Comparison of ENCODE assay signal across 25 cellular contexts in the genomic region with DNA sequence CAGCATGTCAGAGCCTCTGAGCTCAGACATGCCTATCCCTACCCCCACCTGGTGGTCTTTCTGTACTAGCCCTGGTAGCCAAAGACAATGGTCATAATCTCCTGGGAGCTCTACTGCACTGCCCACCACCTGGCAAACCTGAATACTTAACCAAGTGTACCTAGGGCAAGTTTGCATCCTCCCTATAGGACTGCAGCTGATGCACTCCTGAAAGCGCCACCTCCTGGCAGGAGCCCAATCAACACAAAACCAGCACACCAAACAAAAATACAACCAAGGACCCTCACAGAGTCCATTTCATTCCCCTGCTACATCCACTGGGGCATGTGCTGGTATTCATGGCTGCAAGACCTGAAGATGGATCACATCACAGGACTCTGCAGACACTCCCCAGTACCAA. TPM values are rescaled to one million over a fixed set of nuclear protein-coding genes. Genes with fewer than 3 reads are reported as not detected.
DNase-seq lines count a peak whose midpoint lies in the region; TF ChIP-seq lines count a peak whose summit lies in the region.
"Had no signal": no experiment of that assay in that cellular context is flagged by ENCODE, and none has a peak within 500 bp of the region (broad histone marks: within the 10 kb centered on the region; RNA-seq: fewer than 3 reads in every experiment).

No MANE protein-coding gene starts in this region.

- H3K9ac ChIP-seq in endodermal cell (ENCODE audit: extremely low read depth, low read length, poor library complexity, severe bottlenecking) = no peak overlapping the region

- H3K27ac Mint-ChIP-seq in endodermal cell = no peak overlapping the region
- H3K27ac Mint-ChIP-seq in progenitor cell of endocrine pancreas = no peak overlapping the region
- H3K27ac Mint-ChIP-seq: activated CD4-positive, alpha-beta T cell treated with anti-CD3 and anti-CD28 coated beads, Interleukin-2, amount 10 ng/mL, durations not matched to agents 7 days and 5 days; activated CD8-positive, alpha-beta memory T cell treated with anti-CD3 and anti-CD28 coated beads, Interleukin-2, amount 10 ng/mL, durations not matched to agents 7 days and 5 days; activated naive CD4-positive, alpha-beta T cell treated with anti-CD3 and anti-CD28 coated beads, Interleukin-2, amount 50 U/mL, for 24 hours; activated T-helper 1 cell treated with anti-CD3 and anti-CD28 coated beads, Interleukin-12 subunit alpha, Interleukin-12 subunit beta, Interleukin-2, Interleukin-4 antibody, amounts not matched to agents 30 ng/mL and 10 ng/mL and 1 ng/mL, durations not matched to agents 14 hours and 24 hours and 36 hours; stimulated activated naive B cell treated with anti-CD40 and anti-IgM and Interleukin-4, amounts not matched to agents 10 μg/mL and 1 μg/mL and 100 μg/mL, for 72 hours; T-helper 17 cell had no signal

- no peak for TF ChIP-seq POLR2A in NB4 (IDR thresholded peaks at IDR 0.05; ENCODE audit: extremely low read depth, insufficient read length)

- H3K4me1 Mint-ChIP-seq in endodermal cell (peaks cover 13% of the 10 kb centered on the region), progenitor cell of endocrine pancreas (ENCODE audit: low read depth) (peaks cover 2% of the 10 kb centered on the region)
- H3K4me1 Mint-ChIP-seq: activated naive CD4-positive, alpha-beta T cell treated with anti-CD3 and anti-CD28 coated beads, Interleukin-2, amount 50 U/mL, for 24 hours; stimulated activated naive B cell treated with anti-CD40 and anti-IgM and Interleukin-4, amounts not matched to agents 10 μg/mL and 1 μg/mL and 100 μg/mL, for 72 hours; T-helper 17 cell had no signal

- no peaks in the 10 kb centered on the region for H3K27me3 ChIP-seq in endodermal cell (ENCODE audit: control insufficient read depth, insufficient read depth, low read length, poor library complexity, severe bottlenecking)
- H3K27me3 ChIP-seq: ascending aorta, neutrophil had no signal

- H3K9me3 Mint-ChIP-seq in endodermal cell = peaks cover 2% of the 10 kb centered on the region
- H3K9me3 Mint-ChIP-seq in progenitor cell of endocrine pancreas (ENCODE audit: low read depth) = peaks cover 21% of the 10 kb centered on the region

- H3K36me3 Mint-ChIP-seq in endodermal cell (ENCODE audit: low read depth) (no peaks in the 10 kb centered on the region), progenitor cell of endocrine pancreas (ENCODE audit: insufficient read depth) (peaks cover 1% of the 10 kb centered on the region)

- DNase-seq in DMS53 (lab: John Stamatoyannopoulos, UW) = peak; percentile 28
- DNase-seq in DMS53 treated with DMSO at 0.1 percent for 48 hours (lab: John Stamatoyannopoulos, UW; ENCODE audit: unreplicated experiment) = no peak
- DNase-seq in NB4 (ENCODE audit: low read depth) = no peak
- peak; percentile 85 for DNase-seq in endodermal cell
- no peak for DNase-seq in retinal pigment epithelial cell (ENCODE audit: low read depth)
- no peak for DNase-seq in Ammon's horn (ENCODE audit: low spot score)
- no peak for DNase-seq in mesenteric fat pad (ENCODE audit: low spot score)
- DNase-seq in progenitor cell of endocrine pancreas (ENCODE audit: low spot score, unreplicated experiment) = no peak
- DNase-seq: 8988T; activated CD4-positive, alpha-beta T cell treated with anti-CD3 and anti-CD28 coated beads, Interleukin-2, amount 10 ng/mL, durations not matched to agents 7 days and 5 days; activated CD8-positive, alpha-beta memory T cell treated with anti-CD3 and anti-CD28 coated beads, Interleukin-2, amount 10 ng/mL, durations not matched to agents 7 days and 5 days; AML-193; DMS79; erythroblast; foreskin melanocyte; NCI-H1694; NCI-H82; SIG-M5; small intestine; stimulated activated naive B cell treated with anti-CD40 and anti-IgM and Interleukin-4, amounts not matched to agents 10 μg/mL and 1 μg/mL and 100 μg/mL, for 72 hours; T-helper 17 cell had no signal

- peak; percentile 30 for TF ChIP-seq CTCF in NB4 (IDR thresholded peaks at IDR 0.05; ENCODE audit: low read depth, low read length)
- peak; percentile 75 for TF ChIP-seq CTCF in endodermal cell (conservative IDR thresholded peaks at IDR 0.05)
- TF ChIP-seq CTCF in retinal pigment epithelial cell (conservative IDR thresholded peaks at IDR 0.05; ENCODE audit: low read depth, low read length) = peak; percentile 19
- no peak for TF ChIP-seq CTCF in progenitor cell of endocrine pancreas (IDR thresholded peaks at IDR 0.05; ENCODE audit: unreplicated experiment)

- no peaks in the 10 kb centered on the region for H3K36me3 ChIP-seq in endodermal cell (ENCODE audit: control insufficient read depth, insufficient read depth, low read length)
- H3K36me3 ChIP-seq: ascending aorta, neutrophil had no signal

- H3K9me3 ChIP-seq in endodermal cell (ENCODE audit: control insufficient read depth, low read length) = peaks cover 18% of the 10 kb centered on the region
- H3K9me3 ChIP-seq: neutrophil had no signal

- H3K4me3 ChIP-seq in NB4 (ENCODE audit: low read depth, low read length) (no peak overlapping the region), endodermal cell (ENCODE audit: low read length) (peak overlapping the region; percentile 13), retinal pigment epithelial cell (ENCODE audit: low read length) (no peak overlapping the region)
- H3K4me3 ChIP-seq: ascending aorta had no signal

- peaks cover 7% of the 10 kb centered on the region for H3K27me3 Mint-ChIP-seq in endodermal cell (ENCODE audit: insufficient read depth)
- H3K27me3 Mint-ChIP-seq in progenitor cell of endocrine pancreas = no peaks in the 10 kb centered on the region

- no peaks in the 10 kb centered on the region for H3K4me1 ChIP-seq in endodermal cell (ENCODE audit: control insufficient read depth, insufficient read depth, low read length)
- H3K4me1 ChIP-seq: ascending aorta had no signal

- no peak overlapping the region for H3K27ac ChIP-seq in endodermal cell (ENCODE audit: low read depth, low read length)
- H3K27ac ChIP-seq: ascending aorta, neutrophil had no signal

- WGBS in endodermal cell (ENCODE audit: insufficient coverage in 1 of 2, insufficient read length in 1 of 2), 2 experiments = 60% methylated on average over 1 of the region's 1 CpG; no CpG with 5 or more reads in 1 of the 2 experiments

- H3K4me3 Mint-ChIP-seq in endodermal cell = no peak overlapping the region
- H3K4me3 Mint-ChIP-seq in progenitor cell of endocrine pancreas (ENCODE audit: low read depth) = no peak overlapping the region
- H3K4me3 Mint-ChIP-seq: activated CD4-positive, alpha-beta T cell treated with anti-CD3 and anti-CD28 coated beads, Interleukin-2, amount 10 ng/mL, durations not matched to agents 7 days and 5 days; activated CD8-positive, alpha-beta memory T cell treated with anti-CD3 and anti-CD28 coated beads, Interleukin-2, amount 10 ng/mL, durations not matched to agents 7 days and 5 days; activated naive CD4-positive, alpha-beta T cell treated with anti-CD3 and anti-CD28 coated beads, Interleukin-2, amount 50 U/mL, for 24 hours; activated T-helper 1 cell treated with anti-CD3 and anti-CD28 coated beads, Interleukin-12 subunit alpha, Interleukin-12 subunit beta, Interleukin-2, Interleukin-4 antibody, amounts not matched to agents 30 ng/mL and 10 ng/mL and 1 ng/mL, durations not matched to agents 14 hours and 24 hours and 36 hours; stimulated activated naive B cell treated with anti-CD40 and anti-IgM and Interleukin-4, amounts not matched to agents 10 μg/mL and 1 μg/mL and 100 μg/mL, for 72 hours; T-helper 17 cell had no signal

RNA-seq across cellular contexts. Expression of a gene that starts 14.8 kb away (rescaled TPM):
- total RNA-seq in endodermal cell = 1 to 10 TPM; 6.9 to 9.6 TPM
- 8.9 TPM for polyA plus RNA-seq in endodermal cell (2013, experiment 1 of 2)
- 7.3 TPM for polyA plus RNA-seq in endodermal cell (2013, experiment 2 of 2)
- 14.1 TPM for total RNA-seq in mesenteric fat pad
- total RNA-seq in progenitor cell of endocrine pancreas = 8.3 and 8.5 TPM in 2 replicates

Comparison
In these comparisons a context has a peak if more than half of its experiments do, and no peak if none do; other contexts are left out.
1. DNase-seq: peak in DMS53 (single experiment) and endodermal cell (single experiment); none in DMS53 treated with DMSO at 0.1 percent for 48 hours (single experiment), NB4 (single experiment), retinal pigment epithelial cell (single experiment), Ammon's horn (single experiment), mesenteric fat pad (single experiment) and progenitor cell of endocrine pancreas (single experiment).